ENCODE assay signal across 3 cellular contexts in genomic region chr14:97468220-97468619, GRCh38.
TF ChIP-seq lines count a peak whose summit lies in the region.

No MANE protein-coding gene starts in this region.

TF ChIP-seq in A549, 52 proteins besides CTCF, POLR2A, EP300 and RAD21:
- TF ChIP-seq KDM1A (IDR thresholded peaks at IDR 0.05; ENCODE audit: low read depth) = no peak
- no peak for TF ChIP-seq SMC3 (IDR thresholded peaks at IDR 0.05)
- no peak for TF ChIP-seq HOXB13 (CRISPR knock-in tag; IDR thresholded peaks at IDR 0.05; ENCODE audit: low read depth)
- TF ChIP-seq TP53 (CRISPR knock-in tag; IDR thresholded peaks at IDR 0.05) = no peak
- no peak for TF ChIP-seq CHD2 (IDR thresholded peaks at IDR 0.05; ENCODE audit: low read length, partially characterized antibody)
- peak; percentile 32 for TF ChIP-seq MAFK (IDR thresholded peaks at IDR 0.05; ENCODE audit: partially characterized antibody)
TF ChIP-seq in A549: peak in this region for 1.

TF ChIP-seq in GM23338, 12 proteins besides CTCF, POLR2A, EP300 and RAD21 (continues in another document):
- TF ChIP-seq POLR2AphosphoS5 (IDR thresholded peaks at IDR 0.05; ENCODE audit: low read depth) (no peak), ZNF331 (CRISPR knock-in tag; IDR thresholded peaks at IDR 0.05; ENCODE audit: low read depth) (no peak), ETS1 (IDR thresholded peaks at IDR 0.05) (no peak), EZH2phosphoT487 (IDR thresholded peaks at IDR 0.05; ENCODE audit: unreplicated experiment) (no peak), CREB1 (CRISPR knock-in tag; IDR thresholded peaks at IDR 0.05; ENCODE audit: low read depth) (no peak), ZNF114 (CRISPR knock-in tag; IDR thresholded peaks at IDR 0.05) (no peak), ZNF462 (CRISPR knock-in tag; IDR thresholded peaks at IDR 0.05) (no peak), EZH2 (IDR thresholded peaks at IDR 0.05; ENCODE audit: low read depth, unreplicated experiment) (no peak), STAT1 (IDR thresholded peaks at IDR 0.05; ENCODE audit: unreplicated experiment) (no peak), JUNB (IDR thresholded peaks at IDR 0.05; ENCODE audit: unreplicated experiment) (no peak), NANOG (IDR thresholded peaks at IDR 0.05; ENCODE audit: borderline replicate concordance) (no peak)

TF ChIP-seq in H1, 55 proteins besides CTCF, POLR2A, EP300 and RAD21:
- TF ChIP-seq CHD2 (IDR thresholded peaks at IDR 0.05; ENCODE audit: low read length) = no peak
